25 cellular contexts compared by ENCODE assay signal in genomic region chr2:232028071-232028470, GRCh38.
"Had no signal": no experiment of that assay in that cellular context is flagged by ENCODE, and none has a peak within 500 bp of the region (broad histone marks: within the 10 kb centered on the region; RNA-seq: fewer than 3 reads in every experiment).

No MANE protein-coding gene starts in this region.

- H3K9me3 Mint-ChIP-seq: central memory CD8-positive, alpha-beta T cell; effector memory CD8-positive, alpha-beta T cell; type B pancreatic cell had no signal

- H3K4me3 ChIP-seq: colonic mucosa, dorsolateral prefrontal cortex, gastroesophageal sphincter, heart left ventricle, lower lobe of right lung, spleen, thoracic aorta, vagina had no signal

- H3K27me3 Mint-ChIP-seq: activated CD8-positive, alpha-beta T cell treated with anti-CD3 and anti-CD28 coated beads for 36 hours; central memory CD8-positive, alpha-beta T cell; effector memory CD8-positive, alpha-beta T cell; progenitor cell of endocrine pancreas; type B pancreatic cell had no signal

- H3K27ac ChIP-seq: colonic mucosa, gastroesophageal sphincter, heart left ventricle, lower lobe of right lung, spleen, thoracic aorta, vagina, WERI-Rb-1 had no signal

- ATAC-seq: activated CD8-positive, alpha-beta memory T cell treated with anti-CD3 and anti-CD28 coated beads, Interleukin-2, amount 10 ng/mL, durations not matched to agents 7 days and 5 days; effector memory CD8-positive, alpha-beta T cell; esophagus mucosa; left colon; lower lobe of right lung; naive thymus-derived CD4-positive, alpha-beta T cell had no signal

- DNase-seq: activated CD4-positive, alpha-beta T cell treated with anti-CD3 and anti-CD28 coated beads, Interleukin-2, amount 10 ng/mL, durations not matched to agents 7 days and 5 days; activated CD4-positive, CD25-positive, alpha-beta regulatory T cell treated with anti-CD3 and anti-CD28 coated beads, Interleukin-2, amount 50 U/mL, for 72 hours; activated CD8-positive, alpha-beta memory T cell treated with anti-CD3 and anti-CD28 coated beads, Interleukin-2, amount 10 ng/mL, durations not matched to agents 7 days and 5 days; activated CD8-positive, alpha-beta T cell treated with anti-CD3 and anti-CD28 coated beads for 36 hours; activated naive CD4-positive, alpha-beta T cell treated with Interleukin-2 at 50 U/mL for 16 hours; colonic mucosa; dorsolateral prefrontal cortex; effector memory CD8-positive, alpha-beta T cell; islet precursor cell; left colon; lower lobe of right lung; naive thymus-derived CD4-positive, alpha-beta T cell; retina; spleen; stimulated activated CD4-positive, alpha-beta T cell treated with anti-CD3 and anti-CD28 coated beads, Interleukin-4, amount 100 ng/mL, for 1 hour; stimulated activated naive CD4-positive, alpha-beta T cell; WERI-Rb-1 had no signal

- H3K27ac Mint-ChIP-seq: activated CD4-positive, alpha-beta T cell treated with anti-CD3 and anti-CD28 coated beads, Interleukin-2, amount 10 ng/mL, durations not matched to agents 7 days and 5 days; activated CD8-positive, alpha-beta T cell treated with anti-CD3 and anti-CD28 coated beads for 36 hours; progenitor cell of endocrine pancreas; type B pancreatic cell had no signal

- H3K9me3 ChIP-seq: colonic mucosa, gastroesophageal sphincter, lower lobe of right lung, thoracic aorta, vagina had no signal

- H3K27me3 ChIP-seq: colonic mucosa, dorsolateral prefrontal cortex, gastroesophageal sphincter, heart left ventricle, spleen, vagina had no signal

- H3K4me3 Mint-ChIP-seq: activated CD4-positive, alpha-beta T cell treated with anti-CD3 and anti-CD28 coated beads, Interleukin-2, amount 10 ng/mL, durations not matched to agents 7 days and 5 days; activated CD8-positive, alpha-beta memory T cell treated with anti-CD3 and anti-CD28 coated beads, Interleukin-2, amount 10 ng/mL, durations not matched to agents 7 days and 5 days; activated CD8-positive, alpha-beta T cell treated with anti-CD3 and anti-CD28 coated beads for 36 hours; central memory CD8-positive, alpha-beta T cell; effector memory CD8-positive, alpha-beta T cell; naive thymus-derived CD4-positive, alpha-beta T cell; type B pancreatic cell had no signal

- H3K4me1 ChIP-seq: colonic mucosa, lower lobe of right lung, spleen had no signal
